Comparison of ENCODE assay signal across 21 cellular contexts in genomic region chrX:80022363-80023031, GRCh38. TPM values are rescaled to one million over a fixed set of nuclear protein-coding genes. Genes with fewer than 3 reads are reported as not detected.
DNase-seq lines count a peak whose midpoint lies in the region; ATAC-seq, FAIRE-seq and TF ChIP-seq lines count a peak whose summit lies in the region.
"Had no signal": no experiment of that assay in that cellular context is flagged by ENCODE, and none has a peak within 500 bp of the region (broad histone marks: within the 10 kb centered on the region; RNA-seq: fewer than 3 reads in every experiment).

No MANE protein-coding gene starts in this region.

- peaks cover 3% of the 10 kb centered on the region; the same call in 1 of the 2 replicates for H3K4me1 ChIP-seq in HUES6 (ENCODE audit: control insufficient read depth, insufficient read depth, low read length)
- H3K4me1 ChIP-seq in smooth muscle cell (ENCODE audit: low read depth), result no peaks in the 10 kb centered on the region
- no peaks in the 10 kb centered on the region for H3K4me1 ChIP-seq in small intestine (ENCODE audit: control insufficient read depth in 2 of 2, insufficient read depth in 1 of 2, low read depth in 1 of 2, low read length in 1 of 2)
- H3K4me1 ChIP-seq: BLaER1 treated with 17β-estradiol and CSF1 and Interleukin-3, amounts not matched to agents 10 nM and 100 nM; esophagus muscularis mucosa; heart right ventricle had no signal

- peak overlapping the region; percentile 84 for H3K4me2 ChIP-seq in smooth muscle cell
- H3K4me2 ChIP-seq: BLaER1 treated with 17β-estradiol and CSF1 and Interleukin-3, amounts not matched to agents 10 nM and 100 nM had no signal

- TF ChIP-seq CTCF in brain (conservative IDR thresholded peaks at IDR 0.05) (no peak), smooth muscle cell (IDR thresholded peaks at IDR 0.05; ENCODE audit: borderline replicate concordance, insufficient read depth, poor library complexity, severe bottlenecking) (no peak)

- H3K79me2 ChIP-seq in smooth muscle cell (ENCODE audit: low read depth), result no peaks in the 10 kb centered on the region

- peak overlapping the region; percentile 66 for H2AFZ ChIP-seq in smooth muscle cell (ENCODE audit: low read depth)

- POLR2A ChIA-PET in activated CD4-positive, alpha-beta memory T cell treated with anti-CD3 and anti-CD28 coated beads for 36 hours (lab: Charles Lee), result no interaction called here

- ATAC-seq in GM21576 (IDR thresholded peaks at IDR 0.05; ENCODE audit: unreplicated experiment), result no peak
- ATAC-seq: stimulated activated naive B cell treated with anti-CD40 and anti-IgM and Interleukin-4, amounts not matched to agents 10 μg/mL and 1 μg/mL and 100 μg/mL, for 72 hours had no signal

- peak; percentile 17 for DNase-seq in iPS-NIHi11 (ENCODE audit: low spot score)
- no peak for DNase-seq in smooth muscle cell (lab: John Stamatoyannopoulos, UW; ENCODE audit: unreplicated experiment)
- no peak for DNase-seq in small intestine
- no peak for DNase-seq in activated CD4-positive, alpha-beta memory T cell treated with anti-CD3 and anti-CD28 coated beads for 36 hours
- DNase-seq: activated CD4-positive, alpha-beta T cell treated with anti-CD3 and anti-CD28 coated beads, Interleukin-2, amount 50 U/mL, for 48 hours; DMS79; heart right ventricle; MG63; NCI-H2029; NCI-H748 treated with DMSO at 0.1 percent for 48 hours; nucleus accumbens; SHP77; stimulated activated naive B cell treated with anti-CD40 and anti-IgM and Interleukin-4, amounts not matched to agents 10 μg/mL and 1 μg/mL and 100 μg/mL, for 72 hours; T-helper 9 cell had no signal

- no peaks in the 10 kb centered on the region for H3F3A ChIP-seq in smooth muscle cell (ENCODE audit: low read depth)

- H3K27me3 ChIP-seq in HUES6 (ENCODE audit: control insufficient read depth, insufficient read depth, low read length), result peaks cover 45% of the 10 kb centered on the region
- no peaks in the 10 kb centered on the region for H3K27me3 ChIP-seq in smooth muscle cell (ENCODE audit: low read depth)
- H3K27me3 ChIP-seq in small intestine (ENCODE audit: control insufficient read depth in 2 of 2, insufficient read depth in 2 of 2, low read length in 2 of 2), result no peaks in the 10 kb centered on the region
- H3K27me3 ChIP-seq: esophagus muscularis mucosa, MG63 had no signal

- intact Hi-C loops in activated CD4-positive, alpha-beta memory T cell treated with anti-CD3 and anti-CD28 coated beads for 36 hours (cut with micrococcal nuclease), result no loop called here

- H3K9ac ChIP-seq in HUES6 (ENCODE audit: low read length) (peak overlapping the region; percentile 57), smooth muscle cell (ENCODE audit: low read depth) (no peak overlapping the region)
- H3K9ac ChIP-seq: BLaER1 treated with 17β-estradiol and CSF1 and Interleukin-3, amounts not matched to agents 10 nM and 100 nM had no signal

- 46% methylated on average over 35 of the region's 35 CpGs for WGBS in smooth muscle cell (ENCODE audit: low lambda C conversion rate)
- WGBS in small intestine, 3 donors, result 7 to 27% (median 15%) methylated on average over 19 to 35 of the region's 35 CpGs

- H3K4me3 ChIP-seq in HUES6 (ENCODE audit: low read depth, low read length) (peak overlapping the region; percentile 75), smooth muscle cell (peak overlapping the region; percentile 50), small intestine (ENCODE audit: low read depth in 1 of 2, low read length in 2 of 2) (no peak overlapping the region)
- H3K4me3 ChIP-seq: BLaER1 treated with 17β-estradiol and CSF1 and Interleukin-3, amounts not matched to agents 10 nM and 100 nM; MG63 had no signal

- H3K27me3 Mint-ChIP-seq in brain, result peaks cover 24% of the 10 kb centered on the region
- peaks cover 2% of the 10 kb centered on the region for H3K27me3 Mint-ChIP-seq in activated CD4-positive, alpha-beta memory T cell treated with anti-CD3 and anti-CD28 coated beads for 36 hours

- FAIRE-seq in small intestine (lab: Jason Lieb, UNC), result no peak
- FAIRE-seq: colon had no signal

- no peak overlapping the region for H3K27ac ChIP-seq in HUES6 (ENCODE audit: low read depth, low read length)
- H3K27ac ChIP-seq in smooth muscle cell (ENCODE audit: low read depth), result no peak overlapping the region
- no peak overlapping the region for H3K27ac ChIP-seq in small intestine (ENCODE audit: low read depth in 1 of 2, low read length in 1 of 2)
- H3K27ac ChIP-seq: BLaER1 treated with 17β-estradiol and CSF1 and Interleukin-3, amounts not matched to agents 10 nM and 100 nM; esophagus muscularis mucosa; heart right ventricle had no signal

- CTCF ChIA-PET in activated CD4-positive, alpha-beta memory T cell treated with anti-CD3 and anti-CD28 coated beads for 36 hours (lab: Charles Lee), result no interaction called here

- no peaks in the 10 kb centered on the region; the same call in 1 of the 2 replicates for H3K9me3 ChIP-seq in HUES6 (ENCODE audit: control insufficient read depth, insufficient read depth, low read depth, low read length)
- no peaks in the 10 kb centered on the region for H3K9me3 ChIP-seq in smooth muscle cell (replicated peaks; ENCODE audit: low read depth)
- H3K9me3 ChIP-seq in small intestine (ENCODE audit: control insufficient read depth, low read depth), result no peaks in the 10 kb centered on the region
- H3K9me3 ChIP-seq: esophagus muscularis mucosa, heart right ventricle, MG63 had no signal

- H3K9me3 Mint-ChIP-seq in brain, result no peaks in the 10 kb centered on the region
- no peaks in the 10 kb centered on the region for H3K9me3 Mint-ChIP-seq in activated CD4-positive, alpha-beta memory T cell treated with anti-CD3 and anti-CD28 coated beads for 36 hours
- H3K9me3 Mint-ChIP-seq: stimulated activated naive B cell treated with anti-CD40 and anti-IgM and Interleukin-4, amounts not matched to agents 10 μg/mL and 1 μg/mL and 100 μg/mL, for 72 hours had no signal

- H3K4me1 Mint-ChIP-seq in brain, result peaks cover 5% of the 10 kb centered on the region
- no peaks in the 10 kb centered on the region for H3K4me1 Mint-ChIP-seq in activated CD4-positive, alpha-beta memory T cell treated with anti-CD3 and anti-CD28 coated beads for 36 hours (ENCODE audit: low read depth)
- H3K4me1 Mint-ChIP-seq: stimulated activated naive B cell treated with anti-CD40 and anti-IgM and Interleukin-4, amounts not matched to agents 10 μg/mL and 1 μg/mL and 100 μg/mL, for 72 hours had no signal

- no peaks in the 10 kb centered on the region for H4K20me1 ChIP-seq in smooth muscle cell (ENCODE audit: low read depth)

- H3K27ac Mint-ChIP-seq in brain, result no peak overlapping the region
- no peak overlapping the region for H3K27ac Mint-ChIP-seq in activated CD4-positive, alpha-beta memory T cell treated with anti-CD3 and anti-CD28 coated beads for 36 hours
- H3K27ac Mint-ChIP-seq: stimulated activated naive B cell treated with anti-CD40 and anti-IgM and Interleukin-4, amounts not matched to agents 10 μg/mL and 1 μg/mL and 100 μg/mL, for 72 hours had no signal

- peak overlapping the region in 4 of 5 experiments; percentile 37 to 78 (median 60) for H3K4me3 Mint-ChIP-seq in brain
- no peak overlapping the region for H3K4me3 Mint-ChIP-seq in activated CD4-positive, alpha-beta memory T cell treated with anti-CD3 and anti-CD28 coated beads for 36 hours
- H3K4me3 Mint-ChIP-seq: stimulated activated naive B cell treated with anti-CD40 and anti-IgM and Interleukin-4, amounts not matched to agents 10 μg/mL and 1 μg/mL and 100 μg/mL, for 72 hours had no signal

- no peaks in the 10 kb centered on the region for H3K36me3 Mint-ChIP-seq in brain
- no peaks in the 10 kb centered on the region for H3K36me3 Mint-ChIP-seq in activated CD4-positive, alpha-beta memory T cell treated with anti-CD3 and anti-CD28 coated beads for 36 hours
- H3K36me3 Mint-ChIP-seq: stimulated activated naive B cell treated with anti-CD40 and anti-IgM and Interleukin-4, amounts not matched to agents 10 μg/mL and 1 μg/mL and 100 μg/mL, for 72 hours had no signal

- H3K36me3 ChIP-seq in HUES6 (ENCODE audit: control insufficient read depth, insufficient read depth, low read length) (no peaks in the 10 kb centered on the region), smooth muscle cell (ENCODE audit: low read depth) (no peaks in the 10 kb centered on the region), small intestine (ENCODE audit: control insufficient read depth in 2 of 2, insufficient read depth in 2 of 2, low read length in 2 of 2) (no peaks in the 10 kb centered on the region)
- H3K36me3 ChIP-seq: BLaER1 treated with 17β-estradiol and CSF1 and Interleukin-3, amounts not matched to agents 10 nM and 100 nM; esophagus muscularis mucosa; heart right ventricle; MG63 had no signal

RNA-seq across cellular contexts. Expression of gene TBX22, which starts 7.9 kb away (rescaled TPM):
- polyA plus RNA-seq in brain (ENCODE audit: insufficient read depth, low read depth, low replicate concordance) (not detected), smooth muscle cell (not detected in 2 replicates), small intestine (not detected)
- 0.13 TPM in 1 of 2 replicates, not detected in the other for total RNA-seq in smooth muscle cell
- not detected for total RNA-seq in activated CD4-positive, alpha-beta memory T cell treated with anti-CD3 and anti-CD28 coated beads for 36 hours
- total RNA-seq: esophagus muscularis mucosa, heart right ventricle, lung microvascular endothelial cell had no signal

Comparison
In these comparisons a context has a peak if more than half of its experiments do, and no peak if none do; other contexts are left out.
1. H3K4me3 ChIP-seq: peak in HUES6 (single experiment) and smooth muscle cell (single experiment); none in small intestine (0 of 2).